ENCODE assay signal across 2 cellular contexts in genomic region chr12:51517800-51518199, GRCh38.
TF ChIP-seq lines count a peak whose summit lies in the region.

No MANE protein-coding gene starts in this region.

TF ChIP-seq in GM23338, 12 proteins besides CTCF, POLR2A, EP300 and RAD21:
- TF ChIP-seq POLR2AphosphoS5 (IDR thresholded peaks at IDR 0.05; ENCODE audit: low read depth), result no peak

TF ChIP-seq in K562, 482 proteins besides CTCF, POLR2A, EP300 and RAD21:
- TF ChIP-seq ATF4 (CRISPR knock-in tag; IDR thresholded peaks at IDR 0.05), result no peak
- TF ChIP-seq TEAD2 (tag; IDR thresholded peaks at IDR 0.05), result no peak
- no peak for TF ChIP-seq NFE2L1 (tag; IDR thresholded peaks at IDR 0.05; ENCODE audit: borderline replicate concordance, low read depth)
- no peak for TF ChIP-seq ELF2 (CRISPR knock-in tag; IDR thresholded peaks at IDR 0.05)
- peak; percentile 28; the same call in 1 of the 2 replicates for TF ChIP-seq CREM (IDR thresholded peaks at IDR 0.05; ENCODE audit: low read depth)
- TF ChIP-seq IRF9 (tag; IDR thresholded peaks at IDR 0.05), result no peak
